Comparison of ENCODE assay signal across 8 cellular contexts in genomic region chr3:184156522-184156955, GRCh38. TPM values are rescaled to one million over a fixed set of nuclear protein-coding genes. Genes with fewer than 3 reads are reported as not detected.
A peak's percentile ranks its signal among the peaks of the same experiment; 100 is the strongest.
DNase-seq lines count a peak whose midpoint lies in the region; ATAC-seq, FAIRE-seq and TF ChIP-seq lines count a peak whose summit lies in the region.

No MANE protein-coding gene starts in this region.

- POLR2A ChIA-PET in endothelial cell of umbilical vein (lab: Charles Lee): interaction anchor here (0.7 to 1.1 kb wide), 2 partner anchors 17 to 18 kb away, joined by 3 to 6 read pairs; partner anchors contain the start of gene AP2M1

- H2BK15ac ChIP-seq in mesendoderm (replicated peaks; ENCODE audit: low read depth): no peak overlapping the region

- H3K4me2 ChIP-seq in endothelial cell of umbilical vein (ENCODE audit: insufficient read depth, low read length) (peak overlapping the region; percentile 97), mesendoderm (ENCODE audit: low read length) (peak overlapping the region; percentile 88)

- TF ChIP-seq CTCF in endothelial cell of umbilical vein (IDR thresholded peaks at IDR 0.05; ENCODE audit: extremely low read depth in 1 of 2, insufficient read depth in 1 of 2, low read depth in 1 of 2, low read length in 2 of 2) (no peak), upper lobe of left lung (IDR thresholded peaks at IDR 0.05) (no peak)

- peak overlapping the region; percentile 97 for H3K4me3 Mint-ChIP-seq in activated naive CD4-positive, alpha-beta T cell treated with anti-CD3 and anti-CD28 coated beads, Interleukin-2, amount 50 U/mL, for 24 hours

- no TSS peak for BruUV-seq in endothelial cell of umbilical vein (replicated peaks; lab: Mats Ljungman, UMichigan)

- ATAC-seq in upper lobe of left lung (ENCODE audit: low FRiP score in 2 of 2): peak; percentile 52 to 72

- FAIRE-seq in endothelial cell of umbilical vein (lab: Jason Lieb, UNC) (peak; percentile 68), RCC 7860 (lab: Jason Lieb, UNC) (no peak)

- intact Hi-C loops in endothelial cell of umbilical vein (cut with micrococcal nuclease): loop anchor here (1.0 kb wide), 1 partner anchor 94 kb away; no protein-coding TSS in a partner anchor

- no peaks in the 10 kb centered on the region for H3K27me3 Mint-ChIP-seq in activated naive CD4-positive, alpha-beta T cell treated with anti-CD3 and anti-CD28 coated beads, Interleukin-2, amount 50 U/mL, for 24 hours

- H3K27me3 ChIP-seq in SJSA1 (replicated peaks) (no peaks in the 10 kb centered on the region), endothelial cell of umbilical vein (ENCODE audit: control insufficient read depth in 2 of 2, insufficient read depth in 2 of 2, low read length in 2 of 2) (no peaks in the 10 kb centered on the region), mesendoderm (ENCODE audit: insufficient read depth, low read length, poor library complexity) (no peaks in the 10 kb centered on the region), upper lobe of left lung (no peaks in the 10 kb centered on the region)

- H3K27ac ChIP-seq in SJSA1: no peak overlapping the region
- H3K27ac ChIP-seq in endothelial cell of umbilical vein (ENCODE audit: insufficient read depth, low read depth, low read length): peak overlapping the region; percentile 41
- H3K27ac ChIP-seq in mesendoderm (ENCODE audit: low read depth, low read length): peak overlapping the region; percentile 96
- peak overlapping the region; percentile 82 to 93 (median 92) for H3K27ac ChIP-seq in upper lobe of left lung

- no peak overlapping the region for H4K5ac ChIP-seq in mesendoderm (ENCODE audit: low read length)

- H3K4me3 ChIP-seq in SJSA1 (peak overlapping the region; percentile 92), endothelial cell of umbilical vein (replicated peaks in 1 of 3; ENCODE audit: insufficient read depth in 1 of 3, low read depth in 1 of 3, low read length in 3 of 3) (peak overlapping the region; percentile 78 to 87 (median 83)), mesendoderm (ENCODE audit: low read length) (peak overlapping the region; percentile 97), upper lobe of left lung (peak overlapping the region; percentile 88 to 98 (median 92))

- DNase-seq in activated naive CD4-positive, alpha-beta T cell treated with anti-CD3 and anti-CD28 coated beads, Interleukin-2, amount 50 U/mL, for 16 hours: no peak
- peak in 1 of 2 experiments; percentile 37 for DNase-seq in SJSA1 (ENCODE audit: low read depth in 1 of 2, low spot score in 2 of 2)
- DNase-seq in endothelial cell of umbilical vein (ENCODE audit: low read depth, low spot score): peak; percentile 46
- peak; percentile 35 for DNase-seq in mesendoderm
- DNase-seq in upper lobe of left lung: peak in 1 of 2 donors; percentile 53
- DNase-seq in RCC 7860 (ENCODE audit: low spot score): no peak
- DNase-seq in GM19240 (ENCODE audit: insufficient read length, low spot score): no peak

- H3K9ac ChIP-seq in endothelial cell of umbilical vein (replicated peaks; ENCODE audit: extremely low read depth, insufficient read depth, low read length) (peak overlapping the region; percentile 80), mesendoderm (ENCODE audit: low read length) (peak overlapping the region; percentile 97)

- no CpG with 5 or more reads among the region's 6 CpGs for WGBS in mesendoderm (ENCODE audit: extremely low coverage, insufficient coverage, low lambda C conversion rate)
- WGBS in upper lobe of left lung, 2 donors: 11 to 20% methylated on average over 1 to 5 of the region's 6 CpGs

- dilution Hi-C loops in endothelial cell of umbilical vein (cut with MboI; ENCODE audit: extremely low pct_ligation_motif_present, low sequenced_read_pairs): no loop called here

- peaks cover 3% of the 10 kb centered on the region for H4K20me1 ChIP-seq in endothelial cell of umbilical vein (replicated peaks; ENCODE audit: control insufficient read depth, extremely low read depth, insufficient read depth, low read length)

- H3K9me3 ChIP-seq in SJSA1 (replicated peaks): no peaks in the 10 kb centered on the region
- no peaks in the 10 kb centered on the region for H3K9me3 ChIP-seq in endothelial cell of umbilical vein (replicated peaks; ENCODE audit: control insufficient read depth, insufficient read depth, low read length)
- H3K9me3 ChIP-seq in upper lobe of left lung: no peaks in the 10 kb centered on the region

- peak overlapping the region; percentile 20 for H3K18ac ChIP-seq in mesendoderm (ENCODE audit: low read length)

- no peak for TF ChIP-seq POLR2A in endothelial cell of umbilical vein (IDR thresholded peaks at IDR 0.05; ENCODE audit: low read depth, low read length)
- no peak for TF ChIP-seq POLR2A in upper lobe of left lung (IDR thresholded peaks at IDR 0.05)

- H2BK120ac ChIP-seq in mesendoderm (ENCODE audit: low read depth, low read length): no peak overlapping the region

- H3K79me2 ChIP-seq in endothelial cell of umbilical vein (ENCODE audit: control insufficient read depth, insufficient read depth, low read length) (peaks cover 53% of the 10 kb centered on the region), mesendoderm (ENCODE audit: control insufficient read depth, insufficient read depth, low read length) (peaks cover 41% of the 10 kb centered on the region)

- no peaks in the 10 kb centered on the region for H3K36me3 Mint-ChIP-seq in activated naive CD4-positive, alpha-beta T cell treated with anti-CD3 and anti-CD28 coated beads, Interleukin-2, amount 50 U/mL, for 24 hours

- no peak overlapping the region for H3K27ac Mint-ChIP-seq in activated naive CD4-positive, alpha-beta T cell treated with anti-CD3 and anti-CD28 coated beads, Interleukin-2, amount 50 U/mL, for 24 hours

- H3K9me1 ChIP-seq in endothelial cell of umbilical vein (replicated peaks; ENCODE audit: control insufficient read depth, extremely low read depth, insufficient read depth, low read length): no peaks in the 10 kb centered on the region

- no peak overlapping the region for H2AK5ac ChIP-seq in mesendoderm (ENCODE audit: low read length)

- H2BK5ac ChIP-seq in mesendoderm (ENCODE audit: low read length): peak overlapping the region; percentile 58

- no peak overlapping the region for H3K4ac ChIP-seq in mesendoderm (ENCODE audit: low read depth, low read length)

- H4K8ac ChIP-seq in mesendoderm (ENCODE audit: low read depth, low read length): no peak overlapping the region

- H2AFZ ChIP-seq in endothelial cell of umbilical vein (ENCODE audit: low read depth, low read length): no peak overlapping the region

- H3K9me3 Mint-ChIP-seq in activated naive CD4-positive, alpha-beta T cell treated with anti-CD3 and anti-CD28 coated beads, Interleukin-2, amount 50 U/mL, for 24 hours: no peaks in the 10 kb centered on the region

- CTCF ChIA-PET in endothelial cell of umbilical vein (lab: Charles Lee): interaction anchor here (0.5 to 2.6 kb wide), 4 partner anchors 11 to 272 kb away, joined by 3 to 11 read pairs (median 5); partner anchors contain the start of genes EIF2B5 and PARL

- no peak overlapping the region for H3K23ac ChIP-seq in mesendoderm (ENCODE audit: low read length)

- TF ChIP-seq EP300 in upper lobe of left lung (IDR thresholded peaks at IDR 0.05): no peak

- H3K4me1 Mint-ChIP-seq in activated naive CD4-positive, alpha-beta T cell treated with anti-CD3 and anti-CD28 coated beads, Interleukin-2, amount 50 U/mL, for 24 hours: peaks cover 28% of the 10 kb centered on the region

- H3K36me3 ChIP-seq in SJSA1: peaks cover 22% of the 10 kb centered on the region
- no peaks in the 10 kb centered on the region for H3K36me3 ChIP-seq in endothelial cell of umbilical vein (ENCODE audit: control insufficient read depth in 2 of 2, extremely low read depth in 1 of 2, insufficient read depth in 2 of 2, low read length in 2 of 2)
- H3K36me3 ChIP-seq in mesendoderm (ENCODE audit: control insufficient read depth, insufficient read depth, low read length): no peaks in the 10 kb centered on the region
- no peaks in the 10 kb centered on the region for H3K36me3 ChIP-seq in upper lobe of left lung

- H3K79me1 ChIP-seq in mesendoderm (ENCODE audit: low read length): peaks cover 9% of the 10 kb centered on the region

- H3K4me1 ChIP-seq in SJSA1 (replicated peaks) (peaks cover 41% of the 10 kb centered on the region), endothelial cell of umbilical vein (ENCODE audit: control insufficient read depth, extremely low read depth, insufficient read depth, low read length) (peaks cover 25% of the 10 kb centered on the region), mesendoderm (ENCODE audit: control insufficient read depth, low read depth, low read length) (no peaks in the 10 kb centered on the region), upper lobe of left lung (peaks cover 43 to 65% (median 53%) of the 10 kb centered on the region in 4 donors)

- peak overlapping the region; percentile 99 for H3K56ac ChIP-seq in mesendoderm (ENCODE audit: low read length)

RNA-seq across cellular contexts. Expression of gene DVL3, which starts 1.4 kb away (rescaled TPM):
- 32.2 and 33.6 TPM in 2 replicates for total RNA-seq in SJSA1 (2014; rRNA removed; shearing (Covaris generic))
- total RNA-seq in endothelial cell of umbilical vein (59.0 and 61.3 TPM in 2 replicates), upper lobe of left lung (100 to 1,000 TPM in 1 of 6 donors, 10 to 100 TPM in 5; 36.5 to 106 (median 62.8) TPM)
- polyA plus RNA-seq in endothelial cell of umbilical vein: 41.2 and 43.8 TPM in 2 replicates
- 21.0 and 24.5 TPM in 2 replicates for polyA plus RNA-seq in endothelial cell of umbilical vein (2011; cell fraction: cytosol; rRNA removed)
- 110 and 132 TPM in 2 replicates for polyA plus RNA-seq in endothelial cell of umbilical vein (2011; cell fraction: nucleus; rRNA removed)
- polyA plus RNA-seq in endothelial cell of umbilical vein (2012): 35.4 and 36.5 TPM in 2 replicates
- polyA minus RNA-seq in endothelial cell of umbilical vein: 57.5 and 58.3 TPM in 2 replicates
- polyA minus RNA-seq in endothelial cell of umbilical vein (2011; cell fraction: cytosol; rRNA and poly(A)+ RNA removed): 46.0 TPM
- polyA minus RNA-seq in endothelial cell of umbilical vein (2011; cell fraction: nucleus; rRNA and poly(A)+ RNA removed): 40.9 and 49.7 TPM in 2 replicates
- 43.7 TPM for polyA plus RNA-seq in mesendoderm (2013, experiment 1 of 2)
- 44.0 TPM for polyA plus RNA-seq in mesendoderm (2013, experiment 2 of 2)

RNA-seq across cellular contexts. Expression of gene AP2M1, which starts 18.1 kb away (rescaled TPM):
- 282 and 609 TPM in 2 replicates for total RNA-seq in SJSA1 (2014; rRNA removed; shearing (Covaris generic))
- total RNA-seq in endothelial cell of umbilical vein: 400 and 431 TPM in 2 replicates
- 602 and 603 TPM in 2 replicates for polyA plus RNA-seq in endothelial cell of umbilical vein
- polyA plus RNA-seq in endothelial cell of umbilical vein (2011; cell fraction: cytosol; rRNA removed): 496 and 577 TPM in 2 replicates
- polyA plus RNA-seq in endothelial cell of umbilical vein (2011; cell fraction: nucleus; rRNA removed): 406 and 478 TPM in 2 replicates
- 522 and 611 TPM in 2 replicates for polyA plus RNA-seq in endothelial cell of umbilical vein (2012)
- 444 and 455 TPM in 2 replicates for polyA minus RNA-seq in endothelial cell of umbilical vein
- 181 TPM for polyA minus RNA-seq in endothelial cell of umbilical vein (2011; cell fraction: cytosol; rRNA and poly(A)+ RNA removed)
- 99.3 and 131 TPM in 2 replicates for polyA minus RNA-seq in endothelial cell of umbilical vein (2011; cell fraction: nucleus; rRNA and poly(A)+ RNA removed)
- 357 TPM for polyA plus RNA-seq in mesendoderm (2013, experiment 1 of 2)
- polyA plus RNA-seq in mesendoderm (2013, experiment 2 of 2): 372 TPM
- total RNA-seq in upper lobe of left lung: 100 to 1,000 TPM; 132 to 280 (median 198) TPM

RNA-seq across cellular contexts. Expression of gene EIF2B5, which starts 21.4 kb away (rescaled TPM):
- 49.5 and 62.3 TPM in 2 replicates for total RNA-seq in SJSA1 (2014; rRNA removed; shearing (Covaris generic))
- total RNA-seq in endothelial cell of umbilical vein (38.8 and 44.7 TPM in 2 replicates), upper lobe of left lung (10 to 100 TPM; 31.4 to 37.6 (median 34.2) TPM)
- polyA plus RNA-seq in endothelial cell of umbilical vein: 35.5 and 42.7 TPM in 2 replicates
- 36.0 and 37.3 TPM in 2 replicates for polyA plus RNA-seq in endothelial cell of umbilical vein (2011; cell fraction: cytosol; rRNA removed)
- 124 and 139 TPM in 2 replicates for polyA plus RNA-seq in endothelial cell of umbilical vein (2011; cell fraction: nucleus; rRNA removed)
- polyA plus RNA-seq in endothelial cell of umbilical vein (2012): 23.2 and 31.6 TPM in 2 replicates
- polyA minus RNA-seq in endothelial cell of umbilical vein: 42.7 and 48.8 TPM in 2 replicates
- polyA minus RNA-seq in endothelial cell of umbilical vein (2011; cell fraction: cytosol; rRNA and poly(A)+ RNA removed): 28.1 TPM
- polyA minus RNA-seq in endothelial cell of umbilical vein (2011; cell fraction: nucleus; rRNA and poly(A)+ RNA removed): 37.7 and 38.1 TPM in 2 replicates
- polyA plus RNA-seq in mesendoderm (2013, experiment 1 of 2): 35.7 TPM
- polyA plus RNA-seq in mesendoderm (2013, experiment 2 of 2): 34.9 TPM

RNA-seq across cellular contexts. Expression of gene ABCF3, which starts 29.5 kb away (rescaled TPM):
- total RNA-seq in SJSA1 (2014; rRNA removed; shearing (Covaris generic)): 19.2 and 28.7 TPM in 2 replicates
- total RNA-seq in endothelial cell of umbilical vein (65.6 and 68.8 TPM in 2 replicates), upper lobe of left lung (100 to 1,000 TPM in 1 of 6 donors, 10 to 100 TPM in 5; 52.6 to 184 (median 73.1) TPM)
- polyA plus RNA-seq in endothelial cell of umbilical vein: 73.4 and 93.9 TPM in 2 replicates
- 45.0 and 49.5 TPM in 2 replicates for polyA plus RNA-seq in endothelial cell of umbilical vein (2011; cell fraction: cytosol; rRNA removed)
- polyA plus RNA-seq in endothelial cell of umbilical vein (2011; cell fraction: nucleus; rRNA removed): 207 and 224 TPM in 2 replicates
- 34.2 and 44.9 TPM in 2 replicates for polyA plus RNA-seq in endothelial cell of umbilical vein (2012)
- polyA minus RNA-seq in endothelial cell of umbilical vein: 122 and 126 TPM in 2 replicates
- 69.3 TPM for polyA minus RNA-seq in endothelial cell of umbilical vein (2011; cell fraction: cytosol; rRNA and poly(A)+ RNA removed)
- 68.6 and 77.4 TPM in 2 replicates for polyA minus RNA-seq in endothelial cell of umbilical vein (2011; cell fraction: nucleus; rRNA and poly(A)+ RNA removed)
- 24.7 TPM for polyA plus RNA-seq in mesendoderm (2013, experiment 1 of 2)
- 23.8 TPM for polyA plus RNA-seq in mesendoderm (2013, experiment 2 of 2)

RNA-seq across cellular contexts. Expression of gene HTR3E, which starts 59.7 kb away (rescaled TPM):
- not detected in 2 replicates for total RNA-seq in SJSA1 (2014; rRNA removed; shearing (Covaris generic))
- total RNA-seq in endothelial cell of umbilical vein (not detected in 2 replicates), upper lobe of left lung (not detected)
- polyA plus RNA-seq in endothelial cell of umbilical vein: not detected in 2 replicates
- not detected in 2 replicates for polyA plus RNA-seq in endothelial cell of umbilical vein (2011; cell fraction: cytosol; rRNA removed)
- not detected in 2 replicates for polyA plus RNA-seq in endothelial cell of umbilical vein (2011; cell fraction: nucleus; rRNA removed)
- polyA plus RNA-seq in endothelial cell of umbilical vein (2012): not detected in 2 replicates
- not detected in 2 replicates for polyA minus RNA-seq in endothelial cell of umbilical vein
- not detected for polyA minus RNA-seq in endothelial cell of umbilical vein (2011; cell fraction: cytosol; rRNA and poly(A)+ RNA removed)
- polyA minus RNA-seq in endothelial cell of umbilical vein (2011; cell fraction: nucleus; rRNA and poly(A)+ RNA removed): not detected in 2 replicates
- polyA plus RNA-seq in mesendoderm (2013, experiment 1 of 2): not detected
- 0.03 TPM for polyA plus RNA-seq in mesendoderm (2013, experiment 2 of 2)

Comparison
In these comparisons a context has a peak if more than half of its experiments do, and no peak if none do; other contexts are left out.
1. DNase-seq: peak in endothelial cell of umbilical vein (single experiment) and mesendoderm (single experiment); none in activated naive CD4-positive, alpha-beta T cell treated with anti-CD3 and anti-CD28 coated beads, Interleukin-2, amount 50 U/mL, for 16 hours (single experiment), RCC 7860 (single experiment) and GM19240 (single experiment).
2. Peak in every context shown above with its lines, with median percentiles within 50 percentile points of each other: H3K4me3 ChIP-seq.